In genomic region chr1:210062033-210062432, GRCh38 we compare ENCODE assay signal across 22 cellular contexts.
"Had no signal": no experiment of that assay in that cellular context is flagged by ENCODE, and none has a peak within 500 bp of the region (broad histone marks: within the 10 kb centered on the region; RNA-seq: fewer than 3 reads in every experiment).

No MANE protein-coding gene starts in this region.

- H3K9me3 ChIP-seq: adrenal gland had no signal

- DNase-seq: activated CD4-positive, alpha-beta T cell treated with anti-CD3 and anti-CD28 coated beads for 4 hours; activated CD8-positive, alpha-beta memory T cell treated with anti-CD3 and anti-CD28 coated beads, Interleukin-2, amount 50 U/mL, for 4 hours; activated CD8-positive, alpha-beta T cell treated with anti-CD3 and anti-CD28 coated beads for 36 hours; activated gamma-delta T cell treated with Interleukin-2 at 50 U/mL for 16 hours; activated naive CD4-positive, alpha-beta T cell treated with anti-CD3 and anti-CD28 coated beads, Interleukin-2, amount 50 U/mL, for 16 hours; activated naive CD8-positive, alpha-beta T cell treated with anti-CD3 and anti-CD28 coated beads, Interleukin-2, amount 10 ng/mL, durations not matched to agents 7 days and 5 days; activated T-cell treated with anti-CD3 and anti-CD28 coated beads, Interleukin-2, amount 50 U/mL, for 72 hours; adrenal gland; anterior cingulate cortex; cerebellar nuclear complex; KG1; NCI-H1048; NCI-H1694; NCI-H2029; NCI-H2107; NCI-H2227 treated with DMSO at 0.1 percent for 48 hours; NCI-H446 treated with DMSO at 0.1 percent for 48 hours; NCI-H69; PC-9; SHP77 treated with DMSO at 0.1 percent for 48 hours; SW 1271 had no signal

- H3K4me3 ChIP-seq: adrenal gland, PC-9 had no signal

- H3K27me3 ChIP-seq: adrenal gland had no signal

- H2AFZ ChIP-seq: PC-9 had no signal

- ATAC-seq: activated CD4-positive, CD25-positive, alpha-beta regulatory T cell treated with anti-CD3 and anti-CD28 coated beads, Interleukin-2, amount 50 U/mL, for 24 hours; activated CD8-positive, alpha-beta T cell treated with anti-CD3 and anti-CD28 coated beads for 36 hours; activated T-cell treated with anti-CD3 and anti-CD28 coated beads, Interleukin-2, amount 50 U/mL, for 72 hours had no signal

- H3K27ac ChIP-seq: adrenal gland, PC-9 had no signal

- H3K36me3 ChIP-seq: adrenal gland had no signal

- H3K4me2 ChIP-seq: PC-9 had no signal
